9 cellular contexts compared by ENCODE assay signal in genomic region chr7:138865843-138866242, GRCh38.
A peak's percentile ranks its signal among the peaks of the same experiment; 100 is the strongest.
DNase-seq lines count a peak whose midpoint lies in the region; ATAC-seq, FAIRE-seq and TF ChIP-seq lines count a peak whose summit lies in the region.
"Had no signal": no experiment of that assay in that cellular context is flagged by ENCODE, and none has a peak within 500 bp of the region (broad histone marks: within the 10 kb centered on the region; RNA-seq: fewer than 3 reads in every experiment).

No MANE protein-coding gene starts in this region.

- H3K9me3 ChIP-seq in pancreas (no peaks in the 10 kb centered on the region), right cardiac atrium (ENCODE audit: control insufficient read depth, low read length) (no peaks in the 10 kb centered on the region)
- H3K9me3 ChIP-seq: neutrophil had no signal

- peaks cover 3% of the 10 kb centered on the region for H3K36me3 Mint-ChIP-seq in Calu3 (ENCODE audit: insufficient read depth, unreplicated experiment)

- CTCF ChIA-PET in Calu3 (lab: Charles Lee), result interaction anchor here (1.1 to 1.4 kb wide), 3 partner anchors 67 to 127 kb away, joined by 3 to 5 read pairs (median 3); no protein-coding TSS in a partner anchor

- H3K27me3 ChIP-seq in pancreas, result no peaks in the 10 kb centered on the region
- H3K27me3 ChIP-seq in right cardiac atrium (ENCODE audit: control insufficient read depth, insufficient read depth), result no peaks in the 10 kb centered on the region
- H3K27me3 ChIP-seq: neutrophil had no signal

- H3K27ac ChIP-seq in pancreas (no peak overlapping the region), right cardiac atrium (ENCODE audit: low read length) (no peak overlapping the region)
- H3K27ac ChIP-seq: neutrophil had no signal

- H3K4me3 Mint-ChIP-seq in Calu3 (ENCODE audit: low read depth, unreplicated experiment), result no peak overlapping the region

- BruUV-seq in Calu3 (replicated peaks; lab: Mats Ljungman, UMichigan), result no TSS peak

- peak; percentile 65 for DNase-seq in Calu3
- peak; percentile 12 for DNase-seq in UCSD-AML1 (lab: John Stamatoyannopoulos, UW; ENCODE audit: unreplicated experiment)
- DNase-seq in fibroblast of the aortic adventitia (ENCODE audit: low read depth), result no peak
- no peak for DNase-seq in pancreas
- no peak for DNase-seq in right cardiac atrium
- no peak for DNase-seq in superior temporal gyrus (ENCODE audit: extremely low spot score)

- FAIRE-seq in pancreas (lab: Jason Lieb, UNC), result no peak

- no peak overlapping the region for H3K27ac Mint-ChIP-seq in Calu3 (ENCODE audit: unreplicated experiment)

- intact Hi-C loops in Calu3 (cut with micrococcal nuclease; ENCODE audit: unreplicated experiment), result loop anchor here (1.0 to 10.0 kb wide), 7 partner anchors 67 to 961 kb away; partner anchors contain the start of genes ATP6V0A4 and CREB3L2
- intact Hi-C loops in pancreas (cut with DNase I), result no loop called here
- intact Hi-C loops in right cardiac atrium (cut with DNase I), result no loop called here

- no peaks in the 10 kb centered on the region for H3K27me3 Mint-ChIP-seq in Calu3 (ENCODE audit: unreplicated experiment)

- peaks cover 24% of the 10 kb centered on the region for H3K4me1 Mint-ChIP-seq in Calu3 (ENCODE audit: low read depth, unreplicated experiment)

- H3K4me1 ChIP-seq in pancreas (no peaks in the 10 kb centered on the region), right cardiac atrium (ENCODE audit: control insufficient read depth, insufficient read depth, low read length) (no peaks in the 10 kb centered on the region)

- H3K4me3 ChIP-seq in fibroblast of the aortic adventitia (ENCODE audit: low read depth, low read length) (no peak overlapping the region), pancreas (no peak overlapping the region), right cardiac atrium (ENCODE audit: low read length) (no peak overlapping the region)

- 90 to 91% methylated on average over 4 of the region's 4 CpGs for WGBS in pancreas, 2 donors
- WGBS in right cardiac atrium, result 76% methylated on average over 4 of the region's 4 CpGs

- ATAC-seq in HG02885 (IDR thresholded peaks at IDR 0.05; ENCODE audit: poor library complexity, unreplicated experiment) (peak; percentile 73), pancreas (no peak), right cardiac atrium (no peak), HG03159 (IDR thresholded peaks at IDR 0.05; ENCODE audit: unreplicated experiment) (no peak)

- peaks cover 0 to 41% (median 7%) of the 10 kb centered on the region in 3 donors for H3K36me3 ChIP-seq in pancreas
- H3K36me3 ChIP-seq: neutrophil had no signal

- TF ChIP-seq CTCF in Calu3 (IDR thresholded peaks at IDR 0.05; ENCODE audit: unreplicated experiment) (peak; percentile 54), fibroblast of the aortic adventitia (IDR thresholded peaks at IDR 0.05; ENCODE audit: insufficient read depth, low read length) (peak; percentile 42), pancreas (IDR thresholded peaks at IDR 0.05) (no peak)

- H3K9me3 Mint-ChIP-seq in Calu3 (ENCODE audit: low read depth, unreplicated experiment), result no peaks in the 10 kb centered on the region

Comparison
In these comparisons a context has a peak if more than half of its experiments do, and no peak if none do; other contexts are left out.
1. DNase-seq: peak in Calu3 (single experiment) and UCSD-AML1 (single experiment); none in fibroblast of the aortic adventitia (single experiment), pancreas (0 of 6), right cardiac atrium (0 of 3) and superior temporal gyrus (single experiment).
2. CTCF ChIP-seq: peak in Calu3 (single experiment) and fibroblast of the aortic adventitia (single experiment); none in pancreas (0 of 4).